29 cellular contexts compared by ENCODE assay signal in genomic region chr17:62753562-62753961, GRCh38. TPM values are rescaled to one million over a fixed set of nuclear protein-coding genes. Genes with fewer than 3 reads are reported as not detected.
"Had no signal": no experiment of that assay in that cellular context is flagged by ENCODE, and none has a peak within 500 bp of the region (broad histone marks: within the 10 kb centered on the region; RNA-seq: fewer than 3 reads in every experiment).

No MANE protein-coding gene starts in this region.

- H3K4me3 Mint-ChIP-seq: mesothelial cell of epicardium; naive B cell; natural killer cell; stimulated activated memory B cell treated with anti-CD40 and anti-IgM and Interleukin-4, amounts not matched to agents 10 μg/mL and 1 μg/mL and 100 μg/mL, for 72 hours; stimulated activated naive CD8-positive, alpha-beta T cell treated with anti-CD3 and anti-CD28 coated beads, Interleukin-15, amount 100 ng/mL, for 72 hours had no signal

- H3K27me3 Mint-ChIP-seq: stimulated activated naive CD8-positive, alpha-beta T cell treated with anti-CD3 and anti-CD28 coated beads, Interleukin-15, amount 100 ng/mL, for 72 hours had no signal

- H3K36me3 Mint-ChIP-seq: mesothelial cell of epicardium; naive B cell; natural killer cell; stimulated activated memory B cell treated with anti-CD40 and anti-IgM and Interleukin-4, amounts not matched to agents 10 μg/mL and 1 μg/mL and 100 μg/mL, for 72 hours had no signal

- H3K27ac Mint-ChIP-seq: naive B cell; natural killer cell; progenitor cell of endocrine pancreas; stimulated activated memory B cell treated with anti-CD40 and anti-IgM and Interleukin-4, amounts not matched to agents 10 μg/mL and 1 μg/mL and 100 μg/mL, for 72 hours; stimulated activated naive CD8-positive, alpha-beta T cell treated with anti-CD3 and anti-CD28 coated beads, Interleukin-15, amount 100 ng/mL, for 72 hours had no signal

- H3K9me3 ChIP-seq: left lung, lower lobe of right lung, ovary, right atrium auricular region, right lobe of liver, tibial nerve, upper lobe of left lung had no signal

- FAIRE-seq: kidney had no signal

- ATAC-seq: left colon; natural killer cell; right lobe of liver; stimulated activated memory B cell treated with anti-CD40 and anti-IgM and Interleukin-4, amounts not matched to agents 10 μg/mL and 1 μg/mL and 100 μg/mL, for 72 hours; stimulated activated naive CD8-positive, alpha-beta T cell treated with anti-CD3 and anti-CD28 coated beads, Interleukin-15, amount 100 ng/mL, for 72 hours had no signal

- H3K4me1 Mint-ChIP-seq: naive B cell; natural killer cell; stimulated activated memory B cell treated with anti-CD40 and anti-IgM and Interleukin-4, amounts not matched to agents 10 μg/mL and 1 μg/mL and 100 μg/mL, for 72 hours; stimulated activated naive CD8-positive, alpha-beta T cell treated with anti-CD3 and anti-CD28 coated beads, Interleukin-15, amount 100 ng/mL, for 72 hours had no signal

- H3K27ac ChIP-seq: left lung, lower lobe of right lung, ovary, right atrium auricular region, right lobe of liver, tibial nerve, upper lobe of left lung had no signal

- H3K4me3 ChIP-seq: left lung, lower lobe of right lung, ovary, right atrium auricular region, right lobe of liver, smooth muscle cell, tibial nerve, upper lobe of left lung had no signal

- H3K27me3 ChIP-seq: left lung, ovary, right atrium auricular region, right lobe of liver, tibial nerve, upper lobe of left lung had no signal

- H3K4me2 ChIP-seq: smooth muscle cell had no signal

- H3K4me1 ChIP-seq: left lung, right atrium auricular region, right lobe of liver, tibial nerve, upper lobe of left lung had no signal

- DNase-seq: hippocampal formation; kidney; left colon; left lung; lower lobe of right lung; mammary epithelial cell; mesenchymal stem cell; naive B cell; natural killer cell; ovary; right lobe of liver; stimulated activated CD4-positive, alpha-beta T cell treated with anti-CD3 and anti-CD28 coated beads, Interleukin-1b, Interleukin-23, amount 100 ng/mL, for 48 hours; stimulated activated CD4-positive, alpha-beta T cell treated with anti-CD3 and anti-CD28 coated beads, Interleukin-2, amount 100 ng/mL, for 48 hours; stimulated activated CD4-positive, alpha-beta T cell treated with anti-CD3 and anti-CD28 coated beads, Interleukin-4, amount 100 ng/mL, for 4 hours; stimulated activated CD8-positive, alpha-beta memory T cell treated with anti-CD3 and anti-CD28 coated beads, Interleukin-4, amount 100 ng/mL, for 48 hours; stimulated activated naive CD4-positive, alpha-beta T cell treated with Interleukin-2 at 50 U/mL for 16 hours; stimulated activated naive CD8-positive, alpha-beta T cell treated with anti-CD3 and anti-CD28 coated beads, Interleukin-15, amount 100 ng/mL, for 72 hours; substantia nigra; upper lobe of left lung had no signal

- H3K36me3 ChIP-seq: left lung, lower lobe of right lung, ovary, right atrium auricular region, right lobe of liver, tibial nerve, upper lobe of left lung had no signal

RNA-seq across cellular contexts. Expression of gene MARCHF10, which starts 54.6 kb away (rescaled TPM):
- total RNA-seq: left colon, liver, mononuclear cell, progenitor cell of endocrine pancreas, pulmonary artery endothelial cell, right atrium auricular region, right lobe of liver, skeletal muscle tissue, smooth muscle cell had no signal
- polyA plus RNA-seq: liver, smooth muscle cell had no signal
